Comparison of ENCODE assay signal across 8 cellular contexts in the genomic region with DNA sequence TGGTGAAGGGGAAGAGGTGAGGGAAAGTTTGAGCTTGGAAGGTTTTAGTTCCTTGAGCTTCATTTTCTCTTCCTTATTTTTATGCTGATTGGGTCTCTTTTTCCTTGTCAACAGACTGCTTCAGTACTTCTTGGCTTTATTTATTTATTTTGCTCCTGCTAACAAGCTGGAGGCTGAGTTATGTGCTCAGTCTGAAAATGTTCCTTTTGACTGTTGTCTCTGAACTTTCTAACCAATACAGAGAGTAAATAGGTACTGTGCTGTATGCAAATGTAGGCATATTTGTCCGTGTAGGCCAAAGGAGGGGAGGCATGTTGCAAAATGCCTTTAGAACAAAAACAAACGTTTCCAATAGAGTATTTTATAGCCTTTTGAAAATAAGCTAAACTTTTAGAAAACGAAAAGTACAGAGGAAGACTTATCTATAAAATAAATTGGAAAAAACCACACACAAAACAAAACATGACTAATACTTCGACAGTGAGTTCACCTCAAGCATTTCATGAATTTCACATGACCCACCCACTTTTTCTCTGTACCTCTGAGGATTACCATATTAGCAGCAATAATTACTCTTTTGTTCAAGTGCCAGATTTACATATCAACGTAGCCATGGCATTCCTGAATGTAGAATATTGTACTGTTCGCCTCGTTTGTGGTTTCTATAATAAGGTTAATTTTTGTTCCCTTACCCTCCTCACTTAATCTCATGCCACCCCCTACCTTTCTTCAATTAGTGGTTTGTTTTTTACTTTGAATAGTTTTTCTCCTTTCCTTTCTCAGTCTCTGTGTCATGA. TPM values are rescaled to one million over a fixed set of nuclear protein-coding genes. Genes with fewer than 3 reads are reported as not detected.
DNase-seq lines count a peak whose midpoint lies in the region; ATAC-seq and TF ChIP-seq lines count a peak whose summit lies in the region.

No MANE protein-coding gene starts in this region.

- H2AFZ ChIP-seq in osteoblast (ENCODE audit: low read length) = no peak overlapping the region
- no peak overlapping the region for H2AFZ ChIP-seq in OCI-LY7 (ENCODE audit: low read length)

- H3K79me2 ChIP-seq in osteoblast (ENCODE audit: insufficient read depth, low read length) = peaks cover under 1% of the 10 kb centered on the region
- no peaks in the 10 kb centered on the region for H3K79me2 ChIP-seq in OCI-LY7 (ENCODE audit: insufficient read depth, low read depth, low read length)

- DNase-seq in activated naive CD8-positive, alpha-beta T cell treated with anti-CD3 and anti-CD28 coated beads for 36 hours = no peak
- no peak for DNase-seq in osteoblast (ENCODE audit: insufficient read length, low spot score, missing footprints)
- DNase-seq in DMS53 treated with DMSO at 0.1 percent for 48 hours (lab: John Stamatoyannopoulos, UW; ENCODE audit: unreplicated experiment) = no peak
- no peak for DNase-seq in testis
- DNase-seq in OCI-LY7 (ENCODE audit: low spot score) = no peak
- DNase-seq in NCI-H69 (lab: John Stamatoyannopoulos, UW) = no peak

- no peaks in the 10 kb centered on the region for H3K27me3 ChIP-seq in osteoblast (ENCODE audit: insufficient read depth, low read length)
- no peaks in the 10 kb centered on the region for H3K27me3 ChIP-seq in testis

- no peak overlapping the region for H3K27ac ChIP-seq in osteoblast (ENCODE audit: low read depth, low read length)
- H3K27ac ChIP-seq in testis = peak overlapping the region in 1 of 2 donors; percentile 4
- no peak overlapping the region for H3K27ac ChIP-seq in OCI-LY7 (ENCODE audit: low read depth, low read length, poor library complexity, severe bottlenecking)

- no peak for TF ChIP-seq POLR2A in testis (IDR thresholded peaks at IDR 0.05)

- no peak overlapping the region for H3K4me3 Mint-ChIP-seq in activated naive CD8-positive, alpha-beta T cell treated with anti-CD3 and anti-CD28 coated beads for 36 hours

- no peaks in the 10 kb centered on the region for H3K9me3 ChIP-seq in osteoblast (ENCODE audit: low read depth, low read length)
- H3K9me3 ChIP-seq in testis = no peaks in the 10 kb centered on the region
- H3K9me3 ChIP-seq in OCI-LY7 (ENCODE audit: low read length) = no peaks in the 10 kb centered on the region

- H3K36me3 ChIP-seq in osteoblast (ENCODE audit: insufficient read depth, low read length) (no peaks in the 10 kb centered on the region), testis (ENCODE audit: low read depth, missing control alignments) (no peaks in the 10 kb centered on the region), OCI-LY7 (ENCODE audit: insufficient read depth, low read length) (no peaks in the 10 kb centered on the region)

- H3K4me1 Mint-ChIP-seq in activated naive CD8-positive, alpha-beta T cell treated with anti-CD3 and anti-CD28 coated beads for 36 hours = peaks cover 13% of the 10 kb centered on the region

- H3K4me2 ChIP-seq in osteoblast (ENCODE audit: insufficient read depth, low read length) = peak overlapping the region; percentile 25
- H3K4me2 ChIP-seq in OCI-LY7 (ENCODE audit: low read length) = no peak overlapping the region

- intact Hi-C loops in testis (cut with DNase I; ENCODE audit: low total_unique reads) = no loop called here
- intact Hi-C loops in OCI-LY7 (cut with micrococcal nuclease; ENCODE audit: unreplicated experiment) = no loop called here

- CTCF ChIA-PET in OCI-LY7 (lab: Charles Lee; ENCODE audit: unreplicated experiment) = no interaction called here

- 57 to 62% methylated on average over 7 of the region's 7 CpGs for WGBS in testis, 2 donors

- peaks cover 2% of the 10 kb centered on the region for H3K36me3 Mint-ChIP-seq in activated naive CD8-positive, alpha-beta T cell treated with anti-CD3 and anti-CD28 coated beads for 36 hours

- POLR2A ChIA-PET in OCI-LY7 (lab: Charles Lee) = interaction anchor here (0.6 to 0.7 kb wide), 3 partner anchors 20 to 228 kb away, joined by 3 read pairs; no protein-coding TSS in a partner anchor

- no peaks in the 10 kb centered on the region for H4K20me1 ChIP-seq in osteoblast (ENCODE audit: insufficient read depth, low read length)
- H4K20me1 ChIP-seq in OCI-LY7 (ENCODE audit: insufficient read depth, low read length) = no peaks in the 10 kb centered on the region

- no peaks in the 10 kb centered on the region for H3K27me3 Mint-ChIP-seq in activated naive CD8-positive, alpha-beta T cell treated with anti-CD3 and anti-CD28 coated beads for 36 hours

- ATAC-seq in GM18520 (IDR thresholded peaks at IDR 0.05; ENCODE audit: unreplicated experiment) = peak; percentile 32
- peak; percentile 45 for ATAC-seq in HG02981 (IDR thresholded peaks at IDR 0.05; ENCODE audit: unreplicated experiment)

- H3K4me1 ChIP-seq in osteoblast (ENCODE audit: insufficient read depth, low read length) (peaks cover 6% of the 10 kb centered on the region), testis (peaks cover 6% of the 10 kb centered on the region), OCI-LY7 (ENCODE audit: insufficient read depth, low read length, poor library complexity, severe bottlenecking) (no peaks in the 10 kb centered on the region)

- H3K9me3 Mint-ChIP-seq in activated naive CD8-positive, alpha-beta T cell treated with anti-CD3 and anti-CD28 coated beads for 36 hours = peaks cover 3% of the 10 kb centered on the region

- no peak for TF ChIP-seq CTCF in osteoblast (IDR thresholded peaks at IDR 0.05; ENCODE audit: extremely low read depth, low read depth, low read length)
- TF ChIP-seq CTCF in testis (IDR thresholded peaks at IDR 0.05) = no peak
- no peak for TF ChIP-seq CTCF in OCI-LY7 (conservative IDR thresholded peaks at IDR 0.05; ENCODE audit: low read length)

- BruUV-seq in OCI-LY7 (replicated peaks; lab: Mats Ljungman, UMichigan) = no TSS peak

- H3K4me3 ChIP-seq in osteoblast (ENCODE audit: insufficient read depth, low read length) (no peak overlapping the region), testis (no peak overlapping the region), OCI-LY7 (ENCODE audit: low read depth, low read length, poor library complexity, severe bottlenecking) (no peak overlapping the region)

- H3K9me2 ChIP-seq in OCI-LY7 (ENCODE audit: insufficient read depth, low read length) = no peaks in the 10 kb centered on the region

- H3K27ac Mint-ChIP-seq in activated naive CD8-positive, alpha-beta T cell treated with anti-CD3 and anti-CD28 coated beads for 36 hours = peak overlapping the region; percentile 66

RNA-seq across cellular contexts. Expression of a gene that starts 4.7 kb away (rescaled TPM):
- total RNA-seq in activated naive CD8-positive, alpha-beta T cell treated with anti-CD3 and anti-CD28 coated beads for 36 hours = 10 to 100 TPM; 12.5 to 13.9 TPM
- total RNA-seq in osteoblast (47.0 and 54.5 TPM in 2 replicates), testis (10 to 100 TPM; 42.8 to 43.6 TPM), OCI-LY7 (2022) (3.0 and 3.4 TPM in 2 replicates)
- 49.6 TPM for polyA plus RNA-seq in testis (ENCODE audit: insufficient read depth, low read depth, low replicate concordance)
- total RNA-seq in OCI-LY7 (2014; rRNA removed; shearing (Covaris generic)) = 2.1 and 4.3 TPM in 2 replicates

RNA-seq across cellular contexts. Expression of a gene that starts 44.3 kb away (rescaled TPM):
- 10 to 100 TPM; 21.6 to 24.4 TPM for total RNA-seq in activated naive CD8-positive, alpha-beta T cell treated with anti-CD3 and anti-CD28 coated beads for 36 hours
- total RNA-seq in osteoblast (5.1 and 5.3 TPM in 2 replicates), testis (10 to 100 TPM; 42.1 to 48.6 TPM), OCI-LY7 (2022) (6.7 and 11.8 TPM in 2 replicates)
- polyA plus RNA-seq in testis (ENCODE audit: insufficient read depth, low read depth, low replicate concordance) = 22.5 TPM
- 2.8 and 3.7 TPM in 2 replicates for total RNA-seq in OCI-LY7 (2014; rRNA removed; shearing (Covaris generic))
